30 cellular contexts compared by ENCODE assay signal in the genomic region with DNA sequence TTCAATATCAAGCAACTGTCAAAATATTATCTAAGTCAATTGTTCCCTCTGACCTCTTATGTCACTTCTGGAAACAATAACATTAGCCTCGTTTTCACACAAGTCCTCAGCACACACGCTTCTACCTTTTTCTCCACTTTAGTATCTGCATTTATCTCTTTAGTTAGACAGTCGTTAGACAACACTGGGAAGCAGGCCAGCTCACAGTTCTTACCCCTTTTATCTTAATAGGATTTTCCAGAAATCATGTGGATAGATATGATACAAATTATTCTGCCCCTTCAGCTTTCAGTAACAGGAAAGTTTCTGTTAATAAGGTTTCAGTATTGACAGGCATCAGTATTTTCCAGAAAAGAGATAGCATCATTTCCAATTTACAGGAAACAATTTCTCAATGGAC. TPM values are rescaled to one million over a fixed set of nuclear protein-coding genes. Genes with fewer than 3 reads are reported as not detected.
"Had no signal": no experiment of that assay in that cellular context is flagged by ENCODE, and none has a peak within 500 bp of the region (broad histone marks: within the 10 kb centered on the region; RNA-seq: fewer than 3 reads in every experiment).

No MANE protein-coding gene starts in this region.

- ATAC-seq: activated CD4-positive, alpha-beta T cell treated with anti-CD3 and anti-CD28 coated beads for 36 hours; activated CD8-positive, alpha-beta T cell treated with anti-CD3 and anti-CD28 coated beads, Interleukin-2, amount 10 ng/mL, durations not matched to agents 7 days and 5 days; T-cell had no signal

- H3K4me1 Mint-ChIP-seq: activated CD4-positive, alpha-beta T cell treated with anti-CD3 and anti-CD28 coated beads for 36 hours; activated naive CD8-positive, alpha-beta T cell treated with anti-CD3 and anti-CD28 coated beads, Interleukin-2, amount 10 ng/mL, durations not matched to agents 7 days and 5 days; T-cell had no signal

- H3K9me3 Mint-ChIP-seq: activated naive CD8-positive, alpha-beta T cell treated with anti-CD3 and anti-CD28 coated beads, Interleukin-2, amount 10 ng/mL, durations not matched to agents 7 days and 5 days; T-cell had no signal

- H3K4me3 ChIP-seq: adrenal gland, breast epithelium, Peyer's patch had no signal

- H3K27me3 ChIP-seq: adrenal gland, breast epithelium, Peyer's patch had no signal

- H3K4me3 Mint-ChIP-seq: activated CD4-positive, alpha-beta T cell treated with anti-CD3 and anti-CD28 coated beads for 36 hours; activated CD8-positive, alpha-beta T cell treated with anti-CD3 and anti-CD28 coated beads, Interleukin-2, amount 10 ng/mL, durations not matched to agents 7 days and 5 days; activated naive CD8-positive, alpha-beta T cell treated with anti-CD3 and anti-CD28 coated beads, Interleukin-2, amount 10 ng/mL, durations not matched to agents 7 days and 5 days; T-cell had no signal

- H3K36me3 ChIP-seq: adrenal gland, breast epithelium, Peyer's patch, WERI-Rb-1 had no signal

- H3K9me3 ChIP-seq: adrenal gland, breast epithelium, Peyer's patch had no signal

- H3K27ac ChIP-seq: adrenal gland, breast epithelium, Peyer's patch, RWPE1, WERI-Rb-1 had no signal

- DNase-seq: activated CD4-positive, alpha-beta T cell treated with anti-CD3 and anti-CD28 coated beads for 36 hours; activated CD4-positive, alpha-beta T cell treated with anti-CD3 and anti-CD28 coated beads, Interleukin-2, amount 50 U/mL, for 1 hour; activated CD8-positive, alpha-beta memory T cell treated with anti-CD3 and anti-CD28 coated beads, Interleukin-2, amount 50 U/mL, for 48 hours; activated CD8-positive, alpha-beta T cell treated with anti-CD3 and anti-CD28 coated beads, Interleukin-2, amount 10 ng/mL, durations not matched to agents 7 days and 5 days; activated naive CD4-positive, alpha-beta T cell treated with anti-CD3 and anti-CD28 coated beads, Interleukin-2, amount 50 U/mL, for 16 hours; activated naive CD8-positive, alpha-beta T cell treated with anti-CD3 and anti-CD28 coated beads, Interleukin-2, amount 10 ng/mL, durations not matched to agents 7 days and 5 days; activated T-cell treated with anti-CD3 and anti-CD28 coated beads, Interleukin-2, amount 50 U/mL, for 1 hour; anterior cingulate cortex; caudate nucleus; IMR-90; Kasumi-1; KBM-7; NCI-H1436 treated with DMSO at 0.1 percent for 48 hours; NCI-H187; NCI-H2081; NCI-H2171; NCI-H2227 treated with DMSO at 0.1 percent for 48 hours; NCI-H446 treated with DMSO at 0.1 percent for 48 hours; NCI-H524 treated with DMSO at 0.1 percent for 48 hours; NCI-H748 treated with DMSO at 0.1 percent for 48 hours; Peyer's patch; Right ventricle myocardium superior; T-cell; T-helper 2 cell; WERI-Rb-1 had no signal

- H3K27ac Mint-ChIP-seq: activated CD4-positive, alpha-beta T cell treated with anti-CD3 and anti-CD28 coated beads for 36 hours; activated CD8-positive, alpha-beta T cell treated with anti-CD3 and anti-CD28 coated beads, Interleukin-2, amount 10 ng/mL, durations not matched to agents 7 days and 5 days; activated naive CD8-positive, alpha-beta T cell treated with anti-CD3 and anti-CD28 coated beads, Interleukin-2, amount 10 ng/mL, durations not matched to agents 7 days and 5 days; T-cell had no signal

- H3K4me1 ChIP-seq: adrenal gland, breast epithelium, Peyer's patch had no signal

- H3K36me3 Mint-ChIP-seq: activated naive CD8-positive, alpha-beta T cell treated with anti-CD3 and anti-CD28 coated beads, Interleukin-2, amount 10 ng/mL, durations not matched to agents 7 days and 5 days; T-cell had no signal

RNA-seq across cellular contexts. Expression of gene HAO1, which starts 25.9 kb away (rescaled TPM):
- total RNA-seq: activated CD4-positive, alpha-beta T cell treated with anti-CD3 and anti-CD28 coated beads for 36 hours; activated CD8-positive, alpha-beta T cell treated with anti-CD3 and anti-CD28 coated beads, Interleukin-2, amount 10 ng/mL, durations not matched to agents 7 days and 5 days; activated naive CD8-positive, alpha-beta T cell treated with anti-CD3 and anti-CD28 coated beads, Interleukin-2, amount 10 ng/mL, durations not matched to agents 7 days and 5 days; adrenal gland; breast epithelium; cerebellum; IMR-90; Right ventricle myocardium superior; SK-MEL-5; T-cell had no signal
- polyA plus RNA-seq: IMR-90 had no signal
